In genomic region chr12:57738661-57739237, GRCh38 we compare ENCODE assay signal across 8 cellular contexts. TPM values are rescaled to one million over a fixed set of nuclear protein-coding genes. Genes with fewer than 3 reads are reported as not detected.
A peak's percentile ranks its signal among the peaks of the same experiment; 100 is the strongest.
DNase-seq lines count a peak whose midpoint lies in the region; ATAC-seq, FAIRE-seq and TF ChIP-seq lines count a peak whose summit lies in the region.

AGAP2 (minus strand) TSS chr12:57738742; CDS start chr12:57738246, 496 bp downstream.

- no peaks in the 10 kb centered on the region for H3K36me3 ChIP-seq in BE2C

- no peak for TF ChIP-seq EP300 in Ishikawa (IDR thresholded peaks at IDR 0.05; ENCODE audit: borderline replicate concordance)

- TF ChIP-seq RAD21 in Ishikawa (IDR thresholded peaks at IDR 0.05; ENCODE audit: low read depth) = no peak

- peak within 1 kb of the TSS; percentile 36 for H3K4me3 ChIP-seq in BE2C (ENCODE audit: low read depth, low read length)

- no peak for TF ChIP-seq CTCF in BE2C (IDR thresholded peaks at IDR 0.05; ENCODE audit: low read depth, low read length)
- TF ChIP-seq CTCF in brain (conservative IDR thresholded peaks at IDR 0.05) = no peak

- DNase-seq in BE2C = peak; percentile 48
- no peak for DNase-seq in naive B cell
- DNase-seq in GOT3 (lab: John Stamatoyannopoulos, UW) = no peak
- DNase-seq in GM12892 (ENCODE audit: insufficient read length) = no peak
- DNase-seq in NCI-H510A (lab: John Stamatoyannopoulos, UW) = no peak

- FAIRE-seq in GM12892 (lab: Jason Lieb, UNC) = no peak

- H3K36me3 Mint-ChIP-seq in brain (no peaks in the 10 kb centered on the region), naive B cell (peaks cover 8 to 13% of the 10 kb centered on the region in 2 donors)

- H3K9me3 ChIP-seq in BE2C = no peaks in the 10 kb centered on the region

- ATAC-seq in naive B cell (ENCODE audit: low read depth in 2 of 2) (no peak), HG03196 (IDR thresholded peaks at IDR 0.05; ENCODE audit: unreplicated experiment) (no peak)

- no peak for TF ChIP-seq POLR2A in GM12892 (IDR thresholded peaks at IDR 0.05; ENCODE audit: low read depth, low read length)

- H3K4me1 ChIP-seq in BE2C = no peaks in the 10 kb centered on the region; the same call in 1 of the 2 replicates

- H3K4me3 Mint-ChIP-seq in brain (peak within 1 kb of the TSS; percentile 82 to 91 (median 86)), naive B cell (peak within 1 kb of the TSS in 5 of 8 donors; percentile 41 to 70 (median 55))

- H3K27me3 Mint-ChIP-seq in brain = peaks cover 82% of the 10 kb centered on the region
- no peaks in the 10 kb centered on the region for H3K27me3 Mint-ChIP-seq in naive B cell

- peaks cover 0 to 5% (median 0%) of the 10 kb centered on the region in 5 experiments for H3K9me3 Mint-ChIP-seq in brain
- no peaks in the 10 kb centered on the region for H3K9me3 Mint-ChIP-seq in naive B cell

- H3K27me3 ChIP-seq in BE2C = peaks cover 57% of the 10 kb centered on the region

- H3K27ac Mint-ChIP-seq in brain (peak within 1 kb of the TSS; percentile 28 to 91 (median 79)), naive B cell (peak within 1 kb of the TSS in 4 of 6 donors; percentile 29 to 88 (median 63))

- peaks cover 58% of the 10 kb centered on the region for H3K4me1 Mint-ChIP-seq in brain
- peaks cover 39 to 46% (median 44%) of the 10 kb centered on the region in 3 donors for H3K4me1 Mint-ChIP-seq in naive B cell

TF ChIP-seq in Ishikawa, 13 proteins besides CTCF, POLR2A, EP300 and RAD21:
- peak; percentile 59 for TF ChIP-seq YY1 (IDR thresholded peaks at IDR 0.05; ENCODE audit: low read depth)
- no peak for TF ChIP-seq ZBTB7A (IDR thresholded peaks at IDR 0.05; ENCODE audit: low read depth)
- TF ChIP-seq EGR1 (IDR thresholded peaks at IDR 0.05) = no peak
- TF ChIP-seq MAX (IDR thresholded peaks at IDR 0.05) = no peak

RNA-seq across cellular contexts. Expression of gene AGAP2, which starts in this region (rescaled TPM):
- polyA plus RNA-seq in BE2C (2012; ENCODE audit: insufficient read depth, insufficient read length, low read depth) = 3.9 TPM
- polyA plus RNA-seq in brain (ENCODE audit: insufficient read depth, low read depth, low replicate concordance) (37.8 TPM), naive B cell (ENCODE audit: low read depth in 6 of 6) (1 to 10 TPM; 1.2 to 4.0 (median 2.1) TPM)
- 4.7 TPM for polyA plus RNA-seq in GM12892 (2012; ENCODE audit: missing spikeins)
